In the genomic region with DNA sequence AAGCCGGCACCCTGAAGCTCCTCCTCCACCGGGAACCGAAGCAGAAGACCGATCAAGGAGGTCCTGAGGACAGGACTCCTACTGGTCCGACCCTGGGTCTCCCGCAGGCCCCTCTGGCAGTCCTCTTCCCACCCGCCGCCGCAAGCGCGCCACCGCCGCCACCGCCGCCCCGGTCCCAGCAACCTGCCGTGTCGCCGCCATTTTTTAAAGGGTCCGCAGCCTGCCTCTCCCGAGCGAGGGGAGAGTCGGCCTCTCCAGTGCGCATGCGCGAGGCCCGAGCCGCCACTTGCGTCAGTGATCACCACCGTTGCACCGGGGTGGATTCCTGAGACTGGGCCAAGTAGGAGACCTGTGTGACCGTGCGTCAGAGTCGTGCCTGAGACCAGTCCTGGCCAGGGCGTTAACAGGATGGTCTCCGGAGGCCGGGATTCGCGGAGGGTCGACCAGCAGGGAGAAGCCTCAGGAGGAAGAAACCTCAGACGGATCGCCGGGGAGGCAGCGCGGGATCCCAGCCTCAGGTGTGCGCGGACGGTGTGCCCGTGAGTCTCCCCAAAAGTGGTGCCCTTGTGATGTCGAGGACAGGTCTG, we compare ENCODE assay signal across 29 cellular contexts. TPM values are rescaled to one million over a fixed set of nuclear protein-coding genes. Genes with fewer than 3 reads are reported as not detected.
A peak's percentile ranks its signal among the peaks of the same experiment; 100 is the strongest.
DNase-seq lines count a peak whose midpoint lies in the region; ATAC-seq, FAIRE-seq and TF ChIP-seq lines count a peak whose summit lies in the region.
"Had no signal": no experiment of that assay in that cellular context is flagged by ENCODE, and none has a peak within 500 bp of the region (broad histone marks: within the 10 kb centered on the region; RNA-seq: fewer than 3 reads in every experiment).

No MANE protein-coding gene starts in this region.

- no peak overlapping the region for H3K27ac ChIP-seq in right cardiac atrium (ENCODE audit: low read length)
- H3K27ac ChIP-seq in dorsolateral prefrontal cortex, result no peak overlapping the region
- H3K27ac ChIP-seq: brain microvascular endothelial cell, coronary artery, prostate gland, thoracic aorta had no signal

- H3K9me3 Mint-ChIP-seq in natural killer cell treated with Interleukin-12 subunit alpha and Interleukin-12 subunit beta and Interleukin-15 and Interleukin-18, amount 100 ng/mL, for 72 hours, result peaks cover 18% of the 10 kb centered on the region
- peaks cover 8 to 24% of the 10 kb centered on the region in 2 donors for H3K9me3 Mint-ChIP-seq in natural killer cell

- no peak for TF ChIP-seq CTCF in natural killer cell (IDR thresholded peaks at IDR 0.05)
- no peak for TF ChIP-seq CTCF in dorsolateral prefrontal cortex (IDR thresholded peaks at IDR 0.05 in 54 of 56, conservative IDR thresholded peaks at IDR 0.05 in 2 of 56; ENCODE audit: low read depth in 1 of 56, partially characterized antibody in 56 of 56)

- FAIRE-seq in urothelium cell line (lab: Jason Lieb, UNC), result peak; percentile 93

- peaks cover 15% of the 10 kb centered on the region for H3K36me3 Mint-ChIP-seq in natural killer cell treated with Interleukin-12 subunit alpha and Interleukin-12 subunit beta and Interleukin-15 and Interleukin-18, amount 100 ng/mL, for 72 hours
- H3K36me3 Mint-ChIP-seq in natural killer cell, result peaks cover 16% of the 10 kb centered on the region
- H3K36me3 Mint-ChIP-seq: IgD-negative memory B cell had no signal

- H3K27me3 Mint-ChIP-seq in natural killer cell treated with Interleukin-12 subunit alpha and Interleukin-12 subunit beta and Interleukin-15 and Interleukin-18, amount 100 ng/mL, for 72 hours, result no peaks in the 10 kb centered on the region
- H3K27me3 Mint-ChIP-seq in natural killer cell (ENCODE audit: low read depth in 2 of 2), result no peaks in the 10 kb centered on the region
- H3K27me3 Mint-ChIP-seq: CD4-positive, alpha-beta memory T cell; IgD-negative memory B cell; stimulated activated naive B cell treated with anti-CD40 and anti-IgM and Interleukin-4, amounts not matched to agents 10 μg/mL and 1 μg/mL and 100 μg/mL, for 72 hours had no signal

- no peak overlapping the region for H3K4me3 Mint-ChIP-seq in natural killer cell treated with Interleukin-12 subunit alpha and Interleukin-12 subunit beta and Interleukin-15 and Interleukin-18, amount 100 ng/mL, for 72 hours
- no peak overlapping the region for H3K4me3 Mint-ChIP-seq in natural killer cell
- H3K4me3 Mint-ChIP-seq: CD4-positive, alpha-beta memory T cell; IgD-negative memory B cell; neural crest cell; stimulated activated naive B cell treated with anti-CD40 and anti-IgM and Interleukin-4, amounts not matched to agents 10 μg/mL and 1 μg/mL and 100 μg/mL, for 72 hours had no signal

- 82% methylated on average over 50 of the region's 50 CpGs for WGBS in right cardiac atrium

- no peak overlapping the region for H3K27ac Mint-ChIP-seq in natural killer cell treated with Interleukin-12 subunit alpha and Interleukin-12 subunit beta and Interleukin-15 and Interleukin-18, amount 100 ng/mL, for 72 hours
- no peak overlapping the region for H3K27ac Mint-ChIP-seq in natural killer cell
- H3K27ac Mint-ChIP-seq: CD4-positive, alpha-beta memory T cell; IgD-negative memory B cell; stimulated activated naive B cell treated with anti-CD40 and anti-IgM and Interleukin-4, amounts not matched to agents 10 μg/mL and 1 μg/mL and 100 μg/mL, for 72 hours had no signal

- H3K4me1 Mint-ChIP-seq in natural killer cell treated with Interleukin-12 subunit alpha and Interleukin-12 subunit beta and Interleukin-15 and Interleukin-18, amount 100 ng/mL, for 72 hours (ENCODE audit: low read depth in 2 of 2), result no peaks in the 10 kb centered on the region
- no peaks in the 10 kb centered on the region for H3K4me1 Mint-ChIP-seq in natural killer cell
- H3K4me1 Mint-ChIP-seq: IgD-negative memory B cell; neural crest cell; stimulated activated naive B cell treated with anti-CD40 and anti-IgM and Interleukin-4, amounts not matched to agents 10 μg/mL and 1 μg/mL and 100 μg/mL, for 72 hours had no signal

- H3K27me3 ChIP-seq in right cardiac atrium (ENCODE audit: control insufficient read depth, insufficient read depth) (no peaks in the 10 kb centered on the region), dorsolateral prefrontal cortex (no peaks in the 10 kb centered on the region)
- H3K27me3 ChIP-seq: brain microvascular endothelial cell had no signal

- DNase-seq in natural killer cell treated with Interleukin-12 subunit alpha and Interleukin-12 subunit beta and Interleukin-15 and Interleukin-18, amount 100 ng/mL, for 72 hours (ENCODE audit: low spot score), result peak; percentile 60
- no peak for DNase-seq in natural killer cell
- peak; percentile 75 for DNase-seq in NCI-H748 (lab: John Stamatoyannopoulos, UW; ENCODE audit: unreplicated experiment)
- DNase-seq in right cardiac atrium, result peak; percentile 61 to 93 (median 81)
- peak; percentile 90 for DNase-seq in urothelium cell line (ENCODE audit: low spot score)
- DNase-seq in posterior vena cava (ENCODE audit: low spot score), result no peak
- no peak for DNase-seq in dorsolateral prefrontal cortex
- DNase-seq: activated CD4-positive, alpha-beta T cell treated with anti-CD3 and anti-CD28 coated beads, Interleukin-2, amount 50 U/mL, for 48 hours; activated CD8-positive, alpha-beta memory T cell treated with anti-CD3 and anti-CD28 coated beads, Interleukin-2, amount 50 U/mL, for 48 hours; activated effector memory CD4-positive, alpha-beta T cell treated with Interleukin-2 at 50 U/mL for 16 hours; brain microvascular endothelial cell; CD4-positive, alpha-beta memory T cell; DMS 273 treated with DMSO at 0.1 percent for 48 hours; MM.1S; NCI-H1417 treated with DMSO at 0.1 percent for 48 hours; NCI-H2171; SK-N-SH; stimulated activated CD4-positive, alpha-beta T cell treated with anti-CD3 and anti-CD28 coated beads, Interleukin-2, amount 100 ng/mL, for 24 hours; stimulated activated naive B cell treated with anti-CD40 and anti-IgM and Interleukin-4, amounts not matched to agents 10 μg/mL and 1 μg/mL and 100 μg/mL, for 72 hours; T-helper 9 cell had no signal

- H3K9me3 ChIP-seq in right cardiac atrium (ENCODE audit: control insufficient read depth, low read length), result no peaks in the 10 kb centered on the region
- H3K9me3 ChIP-seq: HAP-1, prostate gland, SK-N-SH had no signal

- H3K4me3 ChIP-seq in right cardiac atrium (ENCODE audit: low read length), result no peak overlapping the region
- peak overlapping the region in 8 of 59 donors; percentile 24 to 53 (median 38) for H3K4me3 ChIP-seq in dorsolateral prefrontal cortex
- H3K4me3 ChIP-seq: coronary artery, HAP-1, thoracic aorta had no signal

- ATAC-seq in natural killer cell treated with Interleukin-12 subunit alpha and Interleukin-12 subunit beta and Interleukin-15 and Interleukin-18, amount 100 ng/mL, for 72 hours, result no peak
- ATAC-seq in natural killer cell (no peak), right cardiac atrium (peak; percentile 52 to 98), GM19455 (IDR thresholded peaks at IDR 0.05; ENCODE audit: unreplicated experiment) (no peak)
- ATAC-seq: left lobe of liver; Panc1; stimulated activated naive B cell treated with anti-CD40 and anti-IgM and Interleukin-4, amounts not matched to agents 10 μg/mL and 1 μg/mL and 100 μg/mL, for 72 hours had no signal

- intact Hi-C loops in natural killer cell (cut with micrococcal nuclease), result no loop called here
- intact Hi-C loops in right cardiac atrium (cut with DNase I), result no loop called here
- intact Hi-C loops in posterior vena cava (cut with DNase I), result no loop called here
- intact Hi-C loops in dorsolateral prefrontal cortex (cut with DNase I), result no loop called here

- H3K4me1 ChIP-seq in right cardiac atrium (ENCODE audit: control insufficient read depth, insufficient read depth, low read length), result no peaks in the 10 kb centered on the region
- H3K4me1 ChIP-seq: HAP-1, prostate gland had no signal

RNA-seq across cellular contexts. Expression of a gene that starts 51.6 kb away (rescaled TPM):
- 10 to 100 TPM; 72.4 to 72.8 TPM for total RNA-seq in natural killer cell treated with Interleukin-12 subunit alpha and Interleukin-12 subunit beta and Interleukin-15 and Interleukin-18, amount 100 ng/mL, for 72 hours
- total RNA-seq in natural killer cell, result 10 to 100 TPM; 20.3 to 37.3 (median 21.5) TPM
- total RNA-seq in right cardiac atrium, result 10 to 100 TPM; 33.5 to 45.8 (median 38.8) TPM
- 18.8 TPM for polyA plus RNA-seq in right cardiac atrium
- 10 to 100 TPM; 40.2 to 41.7 TPM for total RNA-seq in posterior vena cava
- 100 to 1,000 TPM in 1 of 120 experiments, 10 to 100 TPM in 119; 35.9 to 116 (median 55.5) TPM for total RNA-seq in dorsolateral prefrontal cortex

RNA-seq across cellular contexts. Expression of a gene that starts 52.0 kb away (rescaled TPM):
- total RNA-seq in natural killer cell treated with Interleukin-12 subunit alpha and Interleukin-12 subunit beta and Interleukin-15 and Interleukin-18, amount 100 ng/mL, for 72 hours, result 1 to 10 TPM; 3.2 to 4.3 TPM
- total RNA-seq in natural killer cell (10 to 100 TPM in 2 of 3 donors, 1 to 10 TPM in 1; 7.7 to 19.1 (median 10.5) TPM), right cardiac atrium (1 to 10 TPM; 4.0 to 5.0 (median 4.9) TPM), posterior vena cava (1 to 10 TPM; 5.2 to 5.3 TPM), dorsolateral prefrontal cortex (10 to 100 TPM in 117 of 120 experiments, 1 to 10 TPM in 3; 9.6 to 25.4 (median 14.5) TPM)
- 3.2 TPM for polyA plus RNA-seq in right cardiac atrium

Comparison
In these comparisons a context has a peak if more than half of its experiments do, and no peak if none do; other contexts are left out.
1. DNase-seq: peak in natural killer cell treated with Interleukin-12 subunit alpha and Interleukin-12 subunit beta and Interleukin-15 and Interleukin-18, amount 100 ng/mL, for 72 hours (single experiment), NCI-H748 (single experiment), right cardiac atrium (3 of 3) and urothelium cell line (single experiment); none in natural killer cell (single experiment), posterior vena cava (single experiment) and dorsolateral prefrontal cortex (0 of 10).
2. ATAC-seq: peak in right cardiac atrium (2 of 2); none in natural killer cell treated with Interleukin-12 subunit alpha and Interleukin-12 subunit beta and Interleukin-15 and Interleukin-18, amount 100 ng/mL, for 72 hours (0 of 2), natural killer cell (0 of 3) and GM19455 (single experiment).